Comparison of ENCODE assay signal across 8 cellular contexts in genomic region chr19:16771618-16772017, GRCh38. TPM values are rescaled to one million over a fixed set of nuclear protein-coding genes. Genes with fewer than 3 reads are reported as not detected.
DNase-seq lines count a peak whose midpoint lies in the region; ATAC-seq, FAIRE-seq and TF ChIP-seq lines count a peak whose summit lies in the region.

No MANE protein-coding gene starts in this region.

- no peak overlapping the region for H3K4me2 ChIP-seq in SK-N-SH

- no peaks in the 10 kb centered on the region for H3K9me2 ChIP-seq in SK-N-SH

- intact Hi-C loops in pancreas (cut with DNase I): no loop called here

- TF ChIP-seq EP300 in SK-N-SH (IDR thresholded peaks at IDR 0.05; ENCODE audit: borderline replicate concordance in 1 of 2, low read depth in 1 of 2, low read length in 1 of 2): no peak
- no peak for TF ChIP-seq EP300 in tibial nerve (IDR thresholded peaks at IDR 0.05)

- FAIRE-seq in pancreas (lab: Jason Lieb, UNC): no peak

- POLR2A ChIA-PET in SK-N-SH (lab: Yijun Ruan, JAX): no interaction called here

- no peak overlapping the region for H3K9ac ChIP-seq in SK-N-SH

- H3F3A ChIP-seq in SK-N-SH (replicated peaks; ENCODE audit: insufficient read depth): no peaks in the 10 kb centered on the region

- H3K4me3 ChIP-seq in NB4 (ENCODE audit: low read depth, low read length) (no peak overlapping the region), SK-N-SH (ENCODE audit: low read depth in 2 of 2, low read length in 1 of 2) (peak overlapping the region in 1 of 2 experiments; percentile 18; a peak in 1 of 4 replicates), pancreas (no peak overlapping the region), tibial nerve (no peak overlapping the region)

- no peak for TF ChIP-seq POLR2A in NB4 (IDR thresholded peaks at IDR 0.05; ENCODE audit: extremely low read depth, insufficient read length)
- TF ChIP-seq POLR2A in tibial nerve (IDR thresholded peaks at IDR 0.05): no peak

- H3K79me2 ChIP-seq in SK-N-SH (ENCODE audit: insufficient read depth): no peaks in the 10 kb centered on the region

- H3K27ac ChIP-seq in SK-N-SH (ENCODE audit: low read depth in 2 of 2, low read length in 1 of 2) (no peak overlapping the region), pancreas (no peak overlapping the region), tibial nerve (no peak overlapping the region)

- H3K9me3 ChIP-seq in SK-N-SH (no peaks in the 10 kb centered on the region), pancreas (no peaks in the 10 kb centered on the region), tibial nerve (no peaks in the 10 kb centered on the region)

- H2AFZ ChIP-seq in SK-N-SH (ENCODE audit: low read depth): no peak overlapping the region

- peak; percentile 89 for TF ChIP-seq RAD21 in SK-N-SH (IDR thresholded peaks at IDR 0.05; ENCODE audit: low read length)

- WGBS in SK-N-SH (ENCODE audit: low lambda C conversion rate): 31% methylated on average over 14 of the region's 14 CpGs
- 35 to 39% methylated on average over 14 of the region's 14 CpGs for WGBS in pancreas, 2 donors
- WGBS in tibial nerve, 2 donors: 32 to 33% methylated on average over 14 of the region's 14 CpGs

- DNase-seq in EL: peak; percentile 74
- DNase-seq in NB4 (ENCODE audit: low read depth): peak; percentile 85
- peak; percentile 81 for DNase-seq in SK-N-SH
- peak; percentile 72 for DNase-seq in activated naive CD4-positive, alpha-beta T cell treated with Interleukin-2 at 50 U/mL for 16 hours
- peak; percentile 64 for DNase-seq in globus pallidus (ENCODE audit: low spot score)
- peak in 5 of 6 donors; percentile 47 to 74 (median 59) for DNase-seq in pancreas
- peak; percentile 80 to 97 for DNase-seq in tibial nerve (ENCODE audit: low spot score in 2 of 2)

- peak; percentile 67 to 96 (median 86) for ATAC-seq in pancreas
- ATAC-seq in HG03571 (IDR thresholded peaks at IDR 0.05; ENCODE audit: unreplicated experiment): no peak

- CTCF ChIA-PET in SK-N-SH (lab: Yijun Ruan, JAX): interaction anchor here (0.6 to 2.4 kb wide), 19 partner anchors 10 to 594 kb away, joined by 3 to 28 read pairs (median 3); partner anchors contain the start of gene ANKLE1

- H4K20me1 ChIP-seq in SK-N-SH (ENCODE audit: insufficient read depth): no peaks in the 10 kb centered on the region

- no peaks in the 10 kb centered on the region for H3K4me1 ChIP-seq in SK-N-SH (ENCODE audit: control insufficient read depth in 1 of 2, insufficient read depth in 2 of 2, low read depth in 1 of 2, low read length in 1 of 2)
- H3K4me1 ChIP-seq in pancreas: no peaks in the 10 kb centered on the region
- H3K4me1 ChIP-seq in tibial nerve: no peaks in the 10 kb centered on the region

- TF ChIP-seq CTCF in NB4 (IDR thresholded peaks at IDR 0.05; ENCODE audit: low read depth, low read length): peak; percentile 73
- peak; percentile 85 for TF ChIP-seq CTCF in SK-N-SH (IDR thresholded peaks at IDR 0.05)
- TF ChIP-seq CTCF in pancreas (IDR thresholded peaks at IDR 0.05): peak; percentile 67 to 73 (median 70)
- TF ChIP-seq CTCF in tibial nerve (IDR thresholded peaks at IDR 0.05): peak; percentile 70 to 85 (median 81)

- no peaks in the 10 kb centered on the region for H3K36me3 ChIP-seq in SK-N-SH (replicated peaks in 1 of 2; ENCODE audit: control insufficient read depth in 1 of 2, insufficient read depth in 2 of 2, low read length in 1 of 2)
- no peaks in the 10 kb centered on the region for H3K36me3 ChIP-seq in pancreas
- H3K36me3 ChIP-seq in tibial nerve: no peaks in the 10 kb centered on the region

- H3K27me3 ChIP-seq in SK-N-SH (ENCODE audit: insufficient read depth) (peaks cover 20% of the 10 kb centered on the region; the same call in 1 of the 2 replicates), pancreas (no peaks in the 10 kb centered on the region), tibial nerve (no peaks in the 10 kb centered on the region)

TF ChIP-seq in SK-N-SH, 30 proteins besides CTCF, POLR2A, EP300 and RAD21:
- no peak for TF ChIP-seq IRF3 (IDR thresholded peaks at IDR 0.05; ENCODE audit: low read depth, low read length)
- TF ChIP-seq PBX3 (IDR thresholded peaks at IDR 0.05): peak; percentile 79
- TF ChIP-seq SMC3 (IDR thresholded peaks at IDR 0.05; ENCODE audit: low read depth, low read length): peak; percentile 81
- peak; percentile 74 for TF ChIP-seq MXI1 (IDR thresholded peaks at IDR 0.05; ENCODE audit: low read depth, low read length)
- TF ChIP-seq, protein P1, sequence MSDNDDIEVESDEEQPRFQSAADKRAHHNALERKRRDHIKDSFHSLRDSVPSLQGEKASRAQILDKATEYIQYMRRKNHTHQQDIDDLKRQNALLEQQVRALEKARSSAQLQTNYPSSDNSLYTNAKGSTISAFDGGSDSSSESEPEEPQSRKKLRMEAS (IDR thresholded peaks at IDR 0.05; ENCODE audit: low read depth): peak; percentile 73
- TF ChIP-seq NRF1 (IDR thresholded peaks at IDR 0.05; ENCODE audit: low read depth, low read length): no peak

RNA-seq across cellular contexts. Expression of gene NWD1, which starts 52.0 kb away (rescaled TPM):
- not detected in 2 replicates for polyA plus RNA-seq in SK-N-SH (2012; rRNA removed)
- not detected in 2 replicates for polyA plus RNA-seq in SK-N-SH (2012; cell fraction: cytosol; rRNA removed)
- polyA plus RNA-seq in SK-N-SH (2012; cell fraction: nucleus; rRNA removed): 0.01 TPM in 1 of 2 replicates, not detected in the other
- total RNA-seq in pancreas: 1 to 10 TPM in 5 of 6 donors, under 1 TPM in 1; 0.79 to 1.8 (median 1.2) TPM
- 1 to 10 TPM in 1 of 2 donors, under 1 TPM in 1; 0.57 to 1.3 TPM for polyA plus RNA-seq in pancreas
- under 1 TPM in 1 of 4 donors, not detected in 3; 0.21 TPM for total RNA-seq in tibial nerve

RNA-seq across cellular contexts. Expression of gene SIN3B, which starts 57.6 kb away (rescaled TPM):
- polyA plus RNA-seq in SK-N-SH (2012; rRNA removed): 29.7 and 31.2 TPM in 2 replicates
- polyA plus RNA-seq in SK-N-SH (2012; cell fraction: cytosol; rRNA removed): 11.8 and 17.1 TPM in 2 replicates
- polyA plus RNA-seq in SK-N-SH (2012; cell fraction: nucleus; rRNA removed): 156 and 269 TPM in 2 replicates
- 10 to 100 TPM; 13.6 to 27.6 (median 17.9) TPM for total RNA-seq in pancreas
- 10 to 100 TPM; 43.3 to 51.8 TPM for polyA plus RNA-seq in pancreas
- 100 to 1,000 TPM in 1 of 4 donors, 10 to 100 TPM in 3; 75.2 to 152 (median 86.3) TPM for total RNA-seq in tibial nerve
